Comparison of ENCODE assay signal across 14 cellular contexts in the genomic region with DNA sequence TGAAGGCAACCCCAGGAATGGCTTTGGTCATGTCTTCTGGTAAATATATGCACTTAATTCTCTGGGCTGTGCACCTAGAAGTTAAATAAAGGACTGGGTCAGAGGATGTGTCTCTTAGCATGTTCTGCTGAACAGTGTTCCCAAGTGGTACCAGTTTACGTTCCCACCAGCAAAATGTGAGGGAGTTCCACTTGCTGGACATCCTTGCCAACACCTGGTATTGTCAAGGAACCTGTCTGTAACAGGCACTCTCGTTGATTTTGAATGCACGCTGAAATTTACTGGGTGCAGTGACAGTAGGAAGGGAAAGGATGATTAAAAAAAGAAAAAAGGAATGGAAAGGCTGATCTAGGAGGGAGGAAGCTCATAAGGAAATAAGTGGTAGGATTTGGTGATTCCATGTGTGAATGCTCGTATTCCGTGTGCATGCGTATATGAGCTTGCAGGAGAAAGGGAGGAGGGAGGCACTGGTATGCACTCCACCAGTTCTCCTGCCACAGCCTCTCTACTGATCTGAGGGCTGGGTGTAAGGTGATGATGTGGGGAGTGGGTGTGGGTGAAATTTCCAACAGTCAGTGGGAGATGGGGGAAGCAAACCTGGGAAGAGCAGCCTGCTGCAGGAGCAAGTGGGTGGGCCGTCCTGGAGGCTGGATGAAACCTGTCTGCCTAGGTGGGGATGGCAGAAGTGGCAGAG. TPM values are rescaled to one million over a fixed set of nuclear protein-coding genes. Genes with fewer than 3 reads are reported as not detected.
DNase-seq lines count a peak whose midpoint lies in the region; ATAC-seq and TF ChIP-seq lines count a peak whose summit lies in the region.
"Had no signal": no experiment of that assay in that cellular context is flagged by ENCODE, and none has a peak within 500 bp of the region (broad histone marks: within the 10 kb centered on the region; RNA-seq: fewer than 3 reads in every experiment).

No MANE protein-coding gene starts in this region.

- H4K91ac ChIP-seq in mesenchymal stem cell (ENCODE audit: low read length) = peak overlapping the region; percentile 75

- no peak overlapping the region for H2AFZ ChIP-seq in mesenchymal stem cell (ENCODE audit: low read depth, low read length)

- H3K4me1 ChIP-seq in mesenchymal stem cell (ENCODE audit: control insufficient read depth, insufficient read depth, low read depth, low read length) = peaks cover 40% of the 10 kb centered on the region

- no peaks in the 10 kb centered on the region for H3K79me1 ChIP-seq in mesenchymal stem cell (replicated peaks; ENCODE audit: low read length, poor library complexity, severe bottlenecking)

- peaks cover 56% of the 10 kb centered on the region for H3K36me3 Mint-ChIP-seq in stimulated activated naive CD8-positive, alpha-beta T cell treated with anti-CD3 and anti-CD28 coated beads, Interleukin-15, Interleukin-2, amounts not matched to agents 100 ng/mL and 50 ng/mL, for 24 hours (ENCODE audit: low read depth)
- peaks cover 45% of the 10 kb centered on the region for H3K36me3 Mint-ChIP-seq in activated naive CD8-positive, alpha-beta T cell treated with anti-CD3 and anti-CD28 coated beads for 36 hours

- peaks cover 31 to 50% of the 10 kb centered on the region in 2 experiments for H3K36me3 ChIP-seq in mesenchymal stem cell (ENCODE audit: control insufficient read depth in 1 of 2, insufficient read depth in 2 of 2, low read depth in 1 of 2, low read length in 2 of 2)

- H3K9me3 ChIP-seq in mesenchymal stem cell (ENCODE audit: control insufficient read depth, low read length) = no peaks in the 10 kb centered on the region
- H3K9me3 ChIP-seq: BE2C, vagina had no signal

- TF ChIP-seq CTCF in dorsolateral prefrontal cortex (IDR thresholded peaks at IDR 0.05 in 54 of 56, conservative IDR thresholded peaks at IDR 0.05 in 2 of 56; ENCODE audit: low read depth in 1 of 56, partially characterized antibody in 56 of 56) = no peak

- no peak overlapping the region for H3K27ac ChIP-seq in mesenchymal stem cell (ENCODE audit: low read length, poor library complexity, severe bottlenecking)
- H3K27ac ChIP-seq in dorsolateral prefrontal cortex = peak overlapping the region in 3 of 59 donors; percentile 14 to 33 (median 18)
- H3K27ac ChIP-seq: vagina had no signal

- WGBS in mesenchymal stem cell = 97% methylated on average over 7 of the region's 7 CpGs

- peak overlapping the region in 1 of 2 experiments; percentile 35 for H2BK12ac ChIP-seq in mesenchymal stem cell (ENCODE audit: low read length in 2 of 2)

- H2BK15ac ChIP-seq in mesenchymal stem cell (ENCODE audit: low read depth, poor library complexity, severe bottlenecking) = no peak overlapping the region

- peak overlapping the region; percentile 78 for H3K27ac Mint-ChIP-seq in stimulated activated naive CD8-positive, alpha-beta T cell treated with anti-CD3 and anti-CD28 coated beads, Interleukin-15, Interleukin-2, amounts not matched to agents 100 ng/mL and 50 ng/mL, for 24 hours
- H3K27ac Mint-ChIP-seq in activated naive CD8-positive, alpha-beta T cell treated with anti-CD3 and anti-CD28 coated beads for 36 hours = peak overlapping the region; percentile 11

- no peaks in the 10 kb centered on the region for H3K27me3 ChIP-seq in mesenchymal stem cell (ENCODE audit: control insufficient read depth in 1 of 2, insufficient read depth in 1 of 2, low read length in 2 of 2)
- no peaks in the 10 kb centered on the region for H3K27me3 ChIP-seq in dorsolateral prefrontal cortex
- H3K27me3 ChIP-seq: BE2C, vagina had no signal

- peak overlapping the region; percentile 52 for H2AK5ac ChIP-seq in mesenchymal stem cell (ENCODE audit: low read length, severe bottlenecking)

- no peak overlapping the region for H3K9ac ChIP-seq in mesenchymal stem cell (ENCODE audit: low read length)

- H3K23ac ChIP-seq in mesenchymal stem cell (ENCODE audit: low read length in 2 of 2) = peak overlapping the region in 1 of 2 experiments; percentile 61

- peak overlapping the region; percentile 14 for H3K4me3 Mint-ChIP-seq in stimulated activated naive CD8-positive, alpha-beta T cell treated with anti-CD3 and anti-CD28 coated beads, Interleukin-15, Interleukin-2, amounts not matched to agents 100 ng/mL and 50 ng/mL, for 24 hours
- H3K4me3 Mint-ChIP-seq in activated naive CD8-positive, alpha-beta T cell treated with anti-CD3 and anti-CD28 coated beads for 36 hours = no peak overlapping the region

- intact Hi-C loops in dorsolateral prefrontal cortex (cut with DNase I) = no loop called here

- ATAC-seq in stimulated activated naive CD8-positive, alpha-beta T cell treated with anti-CD3 and anti-CD28 coated beads, Interleukin-15, Interleukin-2, amounts not matched to agents 100 U/mL and 50 U/mL, for 24 hours = no peak

- no peak overlapping the region for H2BK5ac ChIP-seq in mesenchymal stem cell (ENCODE audit: low read depth, low read length, poor library complexity, severe bottlenecking)

- peak overlapping the region; percentile 45 for H2BK120ac ChIP-seq in mesenchymal stem cell (ENCODE audit: low read depth, low read length)

- H3K4me2 ChIP-seq in mesenchymal stem cell (ENCODE audit: low read length, poor library complexity, severe bottlenecking) = no peak overlapping the region

- no peaks in the 10 kb centered on the region for H3K27me3 Mint-ChIP-seq in stimulated activated naive CD8-positive, alpha-beta T cell treated with anti-CD3 and anti-CD28 coated beads, Interleukin-15, Interleukin-2, amounts not matched to agents 100 ng/mL and 50 ng/mL, for 24 hours
- no peaks in the 10 kb centered on the region for H3K27me3 Mint-ChIP-seq in activated naive CD8-positive, alpha-beta T cell treated with anti-CD3 and anti-CD28 coated beads for 36 hours

- no peak for DNase-seq in stimulated activated naive CD8-positive, alpha-beta T cell treated with anti-CD3 and anti-CD28 coated beads, Interleukin-15, Interleukin-2, amounts not matched to agents 100 U/mL and 50 U/mL, for 24 hours
- no peak for DNase-seq in activated naive CD8-positive, alpha-beta T cell treated with anti-CD3 and anti-CD28 coated beads for 36 hours
- no peak for DNase-seq in mesenchymal stem cell
- no peak for DNase-seq in dorsolateral prefrontal cortex
- DNase-seq in EL = no peak
- DNase-seq in NCI-H82 treated with DMSO at 0.1 percent for 48 hours (lab: John Stamatoyannopoulos, UW; ENCODE audit: unreplicated experiment) = no peak
- no peak for DNase-seq in Kasumi-1 (lab: John Stamatoyannopoulos, UW)
- DNase-seq: BE2C; dermis blood vessel endothelial cell; NCI-H2029; stimulated activated CD4-positive, alpha-beta T cell treated with anti-CD3 and anti-CD28 coated beads, Interleukin-1b, Interleukin-23, amount 100 ng/mL, for 48 hours; T-helper 9 cell had no signal

- no peak overlapping the region for H3K14ac ChIP-seq in mesenchymal stem cell (ENCODE audit: low read length in 2 of 2)

- H4K8ac ChIP-seq in mesenchymal stem cell (ENCODE audit: low read length) = peak overlapping the region; percentile 62

- peak overlapping the region; percentile 42 to 86 for H3K18ac ChIP-seq in mesenchymal stem cell (ENCODE audit: low read depth in 1 of 2, low read length in 2 of 2)

- H3K4me3 ChIP-seq in mesenchymal stem cell (ENCODE audit: insufficient read depth in 1 of 2, low read depth in 1 of 2, low read length in 2 of 2) (no peak overlapping the region), dorsolateral prefrontal cortex (peak overlapping the region in 1 of 59 donors; percentile 3)
- H3K4me3 ChIP-seq: vagina had no signal

- H3K4ac ChIP-seq in mesenchymal stem cell (ENCODE audit: low read depth in 1 of 2, low read length in 2 of 2) = peak overlapping the region in 1 of 2 experiments; percentile 52

- peaks cover 85% of the 10 kb centered on the region for H3K4me1 Mint-ChIP-seq in stimulated activated naive CD8-positive, alpha-beta T cell treated with anti-CD3 and anti-CD28 coated beads, Interleukin-15, Interleukin-2, amounts not matched to agents 100 ng/mL and 50 ng/mL, for 24 hours (ENCODE audit: low read depth)
- H3K4me1 Mint-ChIP-seq in activated naive CD8-positive, alpha-beta T cell treated with anti-CD3 and anti-CD28 coated beads for 36 hours = peaks cover 69% of the 10 kb centered on the region

- no peaks in the 10 kb centered on the region for H3K9me3 Mint-ChIP-seq in stimulated activated naive CD8-positive, alpha-beta T cell treated with anti-CD3 and anti-CD28 coated beads, Interleukin-15, Interleukin-2, amounts not matched to agents 100 ng/mL and 50 ng/mL, for 24 hours
- no peaks in the 10 kb centered on the region for H3K9me3 Mint-ChIP-seq in activated naive CD8-positive, alpha-beta T cell treated with anti-CD3 and anti-CD28 coated beads for 36 hours

RNA-seq across cellular contexts. Expression of a gene that starts 14.9 kb away (rescaled TPM):
- total RNA-seq in activated naive CD8-positive, alpha-beta T cell treated with anti-CD3 and anti-CD28 coated beads for 36 hours = 10 to 100 TPM; 91.1 to 91.8 TPM
- polyA plus RNA-seq in mesenchymal stem cell (2013, experiment 1 of 2) = 63.2 TPM
- polyA plus RNA-seq in mesenchymal stem cell (2013, experiment 2 of 2) = 60.2 TPM
- 100 to 1,000 TPM in 79 of 120 experiments, 10 to 100 TPM in 41; 83.5 to 133 (median 106) TPM for total RNA-seq in dorsolateral prefrontal cortex

RNA-seq across cellular contexts. Expression of a gene that starts 26.7 kb away (rescaled TPM):
- 10 to 100 TPM; 11.2 to 12.3 TPM for total RNA-seq in activated naive CD8-positive, alpha-beta T cell treated with anti-CD3 and anti-CD28 coated beads for 36 hours
- 10.8 TPM for polyA plus RNA-seq in mesenchymal stem cell (2013, experiment 1 of 2)
- 10.8 TPM for polyA plus RNA-seq in mesenchymal stem cell (2013, experiment 2 of 2)
- 10 to 100 TPM; 37.2 to 75.3 (median 54.7) TPM for total RNA-seq in dorsolateral prefrontal cortex
